9 cellular contexts compared by ENCODE assay signal in the genomic region with DNA sequence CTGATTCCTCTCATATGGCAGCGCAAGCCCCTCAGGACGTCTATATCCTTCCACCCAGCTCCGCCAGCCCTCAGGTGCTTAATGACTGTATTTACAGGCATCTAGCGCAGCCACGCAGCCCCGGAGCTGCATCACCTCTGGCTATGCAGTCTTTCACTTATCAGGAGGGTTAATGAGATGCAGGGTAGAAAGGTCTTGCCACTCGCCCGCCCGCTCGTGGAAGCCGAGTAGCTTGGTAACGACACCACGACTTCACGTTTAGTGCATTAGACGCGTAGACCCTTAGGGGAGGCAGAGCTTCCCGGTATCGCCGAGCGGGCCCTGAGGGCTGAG. TPM values are rescaled to one million over a fixed set of nuclear protein-coding genes. Genes with fewer than 3 reads are reported as not detected.
DNase-seq lines count a peak whose midpoint lies in the region; ATAC-seq, FAIRE-seq and TF ChIP-seq lines count a peak whose summit lies in the region.
"Had no signal": no experiment of that assay in that cellular context is flagged by ENCODE, and none has a peak within 500 bp of the region (broad histone marks: within the 10 kb centered on the region; RNA-seq: fewer than 3 reads in every experiment).

No MANE protein-coding gene starts in this region.

- intact Hi-C loops in Panc1 (cut with micrococcal nuclease; ENCODE audit: unreplicated experiment): no loop called here
- intact Hi-C loops in endothelial cell of umbilical vein (cut with micrococcal nuclease): loop anchor here (2.0 kb wide), 1 partner anchor 37 kb away; no protein-coding TSS in a partner anchor
- intact Hi-C loops in natural killer cell (cut with micrococcal nuclease): no loop called here
- intact Hi-C loops in posterior vena cava (cut with DNase I): loop anchor here (10.0 kb wide), 1 partner anchor 115 kb away; no protein-coding TSS in a partner anchor

- H3K4me3 Mint-ChIP-seq in natural killer cell: peak overlapping the region; percentile 85

- peak overlapping the region; percentile 89 for H2AFZ ChIP-seq in endothelial cell of umbilical vein (ENCODE audit: low read depth, low read length)

- H3K9me3 ChIP-seq in Panc1 (ENCODE audit: control insufficient read depth, insufficient read depth, low read depth, low read length) (no peaks in the 10 kb centered on the region), endothelial cell of umbilical vein (replicated peaks; ENCODE audit: control insufficient read depth, insufficient read depth, low read length) (no peaks in the 10 kb centered on the region)

- H3K79me2 ChIP-seq in endothelial cell of umbilical vein (ENCODE audit: control insufficient read depth, insufficient read depth, low read length): no peaks in the 10 kb centered on the region

- no peak overlapping the region for H3K27ac Mint-ChIP-seq in natural killer cell

- TF ChIP-seq POLR2A in endothelial cell of umbilical vein (IDR thresholded peaks at IDR 0.05; ENCODE audit: low read depth, low read length): no peak

- no peaks in the 10 kb centered on the region for H3K36me3 Mint-ChIP-seq in natural killer cell

- H3K9me1 ChIP-seq in endothelial cell of umbilical vein (replicated peaks; ENCODE audit: control insufficient read depth, extremely low read depth, insufficient read depth, low read length): no peaks in the 10 kb centered on the region

- dilution Hi-C loops in endothelial cell of umbilical vein (cut with MboI; ENCODE audit: extremely low pct_ligation_motif_present, low sequenced_read_pairs): no loop called here

- BruUV-seq in Panc1 (replicated peaks; lab: Mats Ljungman, UMichigan): no TSS peak
- no TSS peak for BruUV-seq in endothelial cell of umbilical vein (replicated peaks; lab: Mats Ljungman, UMichigan)

- peaks cover 30 to 40% of the 10 kb centered on the region in 2 donors for H3K27me3 Mint-ChIP-seq in natural killer cell (ENCODE audit: low read depth in 2 of 2)

- ATAC-seq in Panc1: no peak
- peak in 2 of 3 donors; percentile 10 to 11 for ATAC-seq in natural killer cell
- ATAC-seq in HG03469 (IDR thresholded peaks at IDR 0.05; ENCODE audit: unreplicated experiment): no peak
- ATAC-seq: K562 had no signal

- POLR2A ChIA-PET in Panc1 (lab: Charles Lee): no interaction called here
- POLR2A ChIA-PET in endothelial cell of umbilical vein (lab: Charles Lee): no interaction called here

- FAIRE-seq in endothelial cell of umbilical vein (lab: Jason Lieb, UNC): no peak
- FAIRE-seq: K562 had no signal

- H3K27ac ChIP-seq in Panc1 (ENCODE audit: low read length) (peak overlapping the region; percentile 63), endothelial cell of umbilical vein (ENCODE audit: insufficient read depth, low read depth, low read length) (no peak overlapping the region)

- H3K4me2 ChIP-seq in endothelial cell of umbilical vein (ENCODE audit: insufficient read depth, low read length): peak overlapping the region; percentile 46

- no peaks in the 10 kb centered on the region for H3K27me3 ChIP-seq in Panc1 (ENCODE audit: control insufficient read depth, insufficient read depth, low read length)
- no peaks in the 10 kb centered on the region for H3K27me3 ChIP-seq in endothelial cell of umbilical vein (ENCODE audit: control insufficient read depth in 2 of 2, insufficient read depth in 2 of 2, low read length in 2 of 2)

- H3K9ac ChIP-seq in endothelial cell of umbilical vein (replicated peaks; ENCODE audit: extremely low read depth, insufficient read depth, low read length): no peak overlapping the region

- H4K20me1 ChIP-seq in endothelial cell of umbilical vein (replicated peaks; ENCODE audit: control insufficient read depth, extremely low read depth, insufficient read depth, low read length): no peaks in the 10 kb centered on the region

- H3K4me3 ChIP-seq in Panc1 (ENCODE audit: low read depth in 2 of 2, low read length in 2 of 2) (peak overlapping the region; percentile 61 to 71), endothelial cell of umbilical vein (replicated peaks in 1 of 3; ENCODE audit: insufficient read depth in 1 of 3, low read depth in 1 of 3, low read length in 3 of 3) (peak overlapping the region in 2 of 3 experiments; percentile 43 to 44)
- H3K4me3 ChIP-seq: K562 had no signal

- H3K36me3 ChIP-seq in Panc1 (ENCODE audit: control insufficient read depth, insufficient read depth, low read length) (no peaks in the 10 kb centered on the region), endothelial cell of umbilical vein (ENCODE audit: control insufficient read depth in 2 of 2, extremely low read depth in 1 of 2, insufficient read depth in 2 of 2, low read length in 2 of 2) (no peaks in the 10 kb centered on the region)

- CTCF ChIA-PET in Panc1 (lab: Charles Lee): no interaction called here
- CTCF ChIA-PET in endothelial cell of umbilical vein (lab: Charles Lee): interaction anchor here (1.0 kb wide), 1 partner anchor 117 kb away, joined by 3 read pairs; no protein-coding TSS in a partner anchor

- peaks cover 0 to 27% of the 10 kb centered on the region in 2 donors for H3K4me1 Mint-ChIP-seq in natural killer cell

- in situ Hi-C loops in Panc1 (cut with HindIII; ENCODE audit: low pct_unique_long_range_greater_than_20kb, low sequenced_read_pairs): no loop called here
- in situ Hi-C loops in KBM-7 (cut with MboI; ENCODE audit: low pct_unique_long_range_greater_than_20kb, low sequenced_read_pairs): no loop called here

- H3K4me1 ChIP-seq in Panc1 (ENCODE audit: control insufficient read depth, insufficient read depth, low read length) (peaks cover 7% of the 10 kb centered on the region), endothelial cell of umbilical vein (ENCODE audit: control insufficient read depth, extremely low read depth, insufficient read depth, low read length) (no peaks in the 10 kb centered on the region)

- H3K9me3 Mint-ChIP-seq in natural killer cell: no peaks in the 10 kb centered on the region

- peak; percentile 14 for DNase-seq in EL
- DNase-seq in Panc1 (ENCODE audit: low read depth, low spot score): no peak
- no peak for DNase-seq in endothelial cell of umbilical vein (ENCODE audit: low read depth, low spot score)
- DNase-seq in natural killer cell: no peak
- DNase-seq in KBM-7: no peak
- no peak for DNase-seq in posterior vena cava (ENCODE audit: low spot score)
- no peak for DNase-seq in NCI-H128 (lab: John Stamatoyannopoulos, UW; ENCODE audit: unreplicated experiment)

- TF ChIP-seq CTCF in Panc1 (IDR thresholded peaks at IDR 0.05) (no peak), endothelial cell of umbilical vein (IDR thresholded peaks at IDR 0.05; ENCODE audit: extremely low read depth in 1 of 2, insufficient read depth in 1 of 2, low read depth in 1 of 2, low read length in 2 of 2) (no peak), natural killer cell (IDR thresholded peaks at IDR 0.05) (no peak)

TF ChIP-seq in endothelial cell of umbilical vein, 7 proteins besides CTCF, POLR2A, EP300 and RAD21:
- no peak for TF ChIP-seq GATA2 (IDR thresholded peaks at IDR 0.05; ENCODE audit: insufficient read depth, insufficient read length, low read depth, low read length)
- TF ChIP-seq FOS (IDR thresholded peaks at IDR 0.05; ENCODE audit: borderline replicate concordance, insufficient read depth, low read length): no peak
- no peak for TF ChIP-seq MYC (IDR thresholded peaks at IDR 0.05; ENCODE audit: low read depth, low read length)
- TF ChIP-seq, protein P1, sequence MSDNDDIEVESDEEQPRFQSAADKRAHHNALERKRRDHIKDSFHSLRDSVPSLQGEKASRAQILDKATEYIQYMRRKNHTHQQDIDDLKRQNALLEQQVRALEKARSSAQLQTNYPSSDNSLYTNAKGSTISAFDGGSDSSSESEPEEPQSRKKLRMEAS (IDR thresholded peaks at IDR 0.05; ENCODE audit: insufficient read depth, insufficient read length): no peak
- TF ChIP-seq EZH2 (IDR thresholded peaks at IDR 0.05; ENCODE audit: borderline replicate concordance, low read depth, low read length, severe bottlenecking): no peak
- TF ChIP-seq POLR2AphosphoS5 (IDR thresholded peaks at IDR 0.05; ENCODE audit: insufficient read depth, low read depth, low read length): no peak
- no peak for TF ChIP-seq JUN (IDR thresholded peaks at IDR 0.05; ENCODE audit: borderline replicate concordance, insufficient read depth, insufficient read length, low read depth)

RNA-seq across cellular contexts. Expression of a gene that starts 1.5 kb away (rescaled TPM):
- 34.5 TPM for total RNA-seq in Panc1 (2021; ENCODE audit: unreplicated experiment)
- 19.5 TPM for polyA plus RNA-seq in Panc1 (2012; ENCODE audit: insufficient read length)
- 3.1 and 3.3 TPM in 2 replicates for total RNA-seq in endothelial cell of umbilical vein
- 3.6 and 3.9 TPM in 2 replicates for polyA plus RNA-seq in endothelial cell of umbilical vein
- 2.1 and 2.4 TPM in 2 replicates for polyA plus RNA-seq in endothelial cell of umbilical vein (2011; cell fraction: cytosol; rRNA removed)
- polyA plus RNA-seq in endothelial cell of umbilical vein (2011; cell fraction: nucleus; rRNA removed): 5.0 and 6.2 TPM in 2 replicates
- polyA plus RNA-seq in endothelial cell of umbilical vein (2012): 0.83 and 2.0 TPM in 2 replicates
- polyA minus RNA-seq in endothelial cell of umbilical vein: 5.3 and 6.0 TPM in 2 replicates
- polyA minus RNA-seq in endothelial cell of umbilical vein (2011; cell fraction: cytosol; rRNA and poly(A)+ RNA removed): not detected
- 2.2 and 2.5 TPM in 2 replicates for polyA minus RNA-seq in endothelial cell of umbilical vein (2011; cell fraction: nucleus; rRNA and poly(A)+ RNA removed)
- not detected for total RNA-seq in natural killer cell
- total RNA-seq in posterior vena cava: 10 to 100 TPM; 11.9 to 18.4 TPM
- polyA plus RNA-seq: K562 had no signal

Comparison
In these comparisons a context has a peak if more than half of its experiments do, and no peak if none do; other contexts are left out.
1. ATAC-seq: peak in natural killer cell (2 of 3); none in Panc1 (single experiment) and HG03469 (single experiment).
2. intact Hi-C loops: an anchor here in endothelial cell of umbilical vein (2.0 kb wide) and posterior vena cava (10.0 kb wide); none called in Panc1 and natural killer cell.